10 cellular contexts compared by ENCODE assay signal in the genomic region with DNA sequence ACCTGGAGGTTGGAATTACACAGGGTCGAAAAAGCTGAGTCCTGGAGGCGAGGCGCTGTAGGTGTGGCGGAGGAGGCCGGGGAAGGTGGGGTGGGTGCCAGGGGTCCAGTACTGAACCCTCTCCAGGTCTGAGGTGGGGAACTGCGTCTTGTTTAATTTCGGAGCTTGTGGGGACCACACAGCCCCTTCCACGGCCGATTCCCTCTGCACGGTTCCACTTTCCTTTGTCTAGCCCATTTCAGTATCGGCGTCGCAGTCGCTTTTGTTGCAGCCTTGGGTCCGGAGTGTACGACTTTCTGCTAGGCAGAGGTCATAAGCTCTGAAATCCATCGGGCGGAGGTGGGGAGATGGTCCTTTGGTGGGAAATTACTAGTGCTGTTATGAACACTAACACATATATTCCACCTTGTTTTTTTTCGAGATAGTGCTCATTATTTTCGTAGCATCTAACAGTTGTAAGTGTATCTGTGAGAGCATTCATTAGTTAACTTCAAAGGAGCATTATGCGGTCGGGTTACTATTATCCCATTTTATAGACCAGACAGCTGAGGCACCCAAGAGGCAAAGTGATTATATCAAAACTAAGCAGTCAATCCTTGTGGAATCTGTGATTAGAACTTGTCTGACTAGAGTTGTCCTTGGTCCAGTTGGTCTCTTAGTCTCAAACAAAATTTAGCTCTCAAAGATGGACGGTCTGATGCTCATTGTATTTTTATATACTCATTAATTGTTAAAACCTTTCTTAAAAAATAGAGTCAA. TPM values are rescaled to one million over a fixed set of nuclear protein-coding genes. Genes with fewer than 3 reads are reported as not detected.
A peak's percentile ranks its signal among the peaks of the same experiment; 100 is the strongest.
DNase-seq lines count a peak whose midpoint lies in the region; ATAC-seq and TF ChIP-seq lines count a peak whose summit lies in the region.
"Had no signal": no experiment of that assay in that cellular context is flagged by ENCODE, and none has a peak within 500 bp of the region (broad histone marks: within the 10 kb centered on the region; RNA-seq: fewer than 3 reads in every experiment).

No MANE protein-coding gene starts in this region.

- ATAC-seq in SK-N-SH treated with all-trans-retinoic acid at 6 μM for 48 hours (no peak), left lung (peak; percentile 50), HG03439 (IDR thresholded peaks at IDR 0.05; ENCODE audit: unreplicated experiment) (no peak)

- no peaks in the 10 kb centered on the region for H3K9me3 ChIP-seq in SK-N-SH
- H3K9me3 ChIP-seq in breast epithelium = no peaks in the 10 kb centered on the region
- H3K9me3 ChIP-seq in left lung = no peaks in the 10 kb centered on the region
- H3K9me3 ChIP-seq in thymus (ENCODE audit: control insufficient read depth) = no peaks in the 10 kb centered on the region

- peaks cover 52% of the 10 kb centered on the region for H3K27me3 ChIP-seq in SK-N-SH (ENCODE audit: insufficient read depth)
- no peaks in the 10 kb centered on the region for H3K27me3 ChIP-seq in breast epithelium
- H3K27me3 ChIP-seq in left lung = peaks cover 4 to 45% of the 10 kb centered on the region in 2 donors
- H3K27me3 ChIP-seq in thymus (ENCODE audit: control insufficient read depth, insufficient read depth) = peaks cover 21% of the 10 kb centered on the region

- no peak for TF ChIP-seq POLR2A in breast epithelium (IDR thresholded peaks at IDR 0.05)

- peaks cover 0 to 4% of the 10 kb centered on the region in 2 experiments; a peak in 1 of 4 replicates for H3K4me1 ChIP-seq in SK-N-SH (ENCODE audit: control insufficient read depth in 1 of 2, insufficient read depth in 2 of 2, low read depth in 1 of 2, low read length in 1 of 2)
- H3K4me1 ChIP-seq in breast epithelium = no peaks in the 10 kb centered on the region
- peaks cover 0 to 3% of the 10 kb centered on the region in 2 donors for H3K4me1 ChIP-seq in left lung
- no peaks in the 10 kb centered on the region for H3K4me1 ChIP-seq in thymus (ENCODE audit: control insufficient read depth, insufficient read depth, low read length)

- H3F3A ChIP-seq in SK-N-SH (replicated peaks; ENCODE audit: insufficient read depth) = no peaks in the 10 kb centered on the region

- DNase-seq in SK-N-SH (no peak), breast epithelium (ENCODE audit: low spot score in 2 of 2) (peak in 1 of 2 donors; percentile 18), left lung (no peak), T-helper 9 cell (no peak), NCI-H1694 treated with DMSO at 0.1 percent for 48 hours (lab: John Stamatoyannopoulos, UW) (no peak)
- DNase-seq: DND-41 had no signal

- peak overlapping the region; percentile 72 for H3K4me2 ChIP-seq in SK-N-SH

- H3K4me3 ChIP-seq in SK-N-SH (ENCODE audit: low read depth in 2 of 2, low read length in 1 of 2) (peak overlapping the region; percentile 45 to 58), breast epithelium (peak overlapping the region; percentile 74 to 83 (median 81)), left lung (peak overlapping the region; percentile 46 to 56), thymus (ENCODE audit: low read length) (peak overlapping the region; percentile 38)

- intact Hi-C loops in breast epithelium (cut with DNase I; ENCODE audit: low total_unique reads) = no loop called here
- intact Hi-C loops in left lung (cut with DNase I) = no loop called here

- no peak for TF ChIP-seq CTCF in SK-N-SH (IDR thresholded peaks at IDR 0.05)
- TF ChIP-seq CTCF in breast epithelium (IDR thresholded peaks at IDR 0.05) = no peak
- TF ChIP-seq CTCF in left lung (IDR thresholded peaks at IDR 0.05) = no peak

- H4K20me1 ChIP-seq in SK-N-SH (ENCODE audit: insufficient read depth) = no peaks in the 10 kb centered on the region

- no peak for TF ChIP-seq RAD21 in SK-N-SH (IDR thresholded peaks at IDR 0.05; ENCODE audit: low read length)

- H3K36me3 ChIP-seq in SK-N-SH (replicated peaks in 1 of 2; ENCODE audit: control insufficient read depth in 1 of 2, insufficient read depth in 2 of 2, low read length in 1 of 2) = no peaks in the 10 kb centered on the region
- no peaks in the 10 kb centered on the region for H3K36me3 ChIP-seq in breast epithelium
- H3K36me3 ChIP-seq in left lung = no peaks in the 10 kb centered on the region
- no peaks in the 10 kb centered on the region for H3K36me3 ChIP-seq in thymus (ENCODE audit: control insufficient read depth, insufficient read depth)

- no peaks in the 10 kb centered on the region for H3K9me2 ChIP-seq in SK-N-SH

- WGBS in SK-N-SH (ENCODE audit: low lambda C conversion rate) = 22% methylated on average over 21 of the region's 23 CpGs
- 25% methylated on average over 23 of the region's 23 CpGs for WGBS in thymus

- POLR2A ChIA-PET in SK-N-SH (lab: Yijun Ruan, JAX) = no interaction called here

- CTCF ChIA-PET in SK-N-SH (lab: Yijun Ruan, JAX) = no interaction called here

- no peak for TF ChIP-seq EP300 in SK-N-SH (IDR thresholded peaks at IDR 0.05; ENCODE audit: borderline replicate concordance in 1 of 2, low read depth in 1 of 2, low read length in 1 of 2)

- H3K27ac ChIP-seq in SK-N-SH (ENCODE audit: low read depth in 2 of 2, low read length in 1 of 2) = no peak overlapping the region
- peak overlapping the region; percentile 85 to 86 for H3K27ac ChIP-seq in breast epithelium
- peak overlapping the region; percentile 75 to 79 for H3K27ac ChIP-seq in left lung
- H3K27ac ChIP-seq in thymus (ENCODE audit: low read depth) = no peak overlapping the region

- 0 out of 2 replicates have a peak overlapping the region, but pooled peaks have one; percentile 73 for H2AFZ ChIP-seq in SK-N-SH (ENCODE audit: low read depth)

- no peaks in the 10 kb centered on the region for H3K79me2 ChIP-seq in SK-N-SH (ENCODE audit: insufficient read depth)

- no peak overlapping the region for H3K9ac ChIP-seq in SK-N-SH

TF ChIP-seq in SK-N-SH, 30 proteins besides CTCF, POLR2A, EP300 and RAD21:
- TF ChIP-seq ELF1 (IDR thresholded peaks at IDR 0.05) (no peak), EZH2phosphoT487 (IDR thresholded peaks at IDR 0.05; ENCODE audit: borderline replicate concordance, low read depth) (no peak), NRF1 (IDR thresholded peaks at IDR 0.05; ENCODE audit: low read depth, low read length) (no peak), CHD2 (IDR thresholded peaks at IDR 0.05; ENCODE audit: low read length, partially characterized antibody) (no peak)
- TF ChIP-seq, protein P1, sequence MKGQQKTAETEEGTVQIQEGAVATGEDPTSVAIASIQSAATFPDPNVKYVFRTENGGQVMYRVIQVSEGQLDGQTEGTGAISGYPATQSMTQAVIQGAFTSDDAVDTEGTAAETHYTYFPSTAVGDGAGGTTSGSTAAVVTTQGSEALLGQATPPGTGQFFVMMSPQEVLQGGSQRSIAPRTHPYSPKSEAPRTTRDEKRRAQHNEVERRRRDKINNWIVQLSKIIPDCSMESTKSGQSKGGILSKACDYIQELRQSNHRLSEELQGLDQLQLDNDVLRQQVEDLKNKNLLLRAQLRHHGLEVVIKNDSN (IDR thresholded peaks at IDR 0.05; ENCODE audit: borderline replicate concordance, low read depth) = no peak
- TF ChIP-seq, protein P2, sequence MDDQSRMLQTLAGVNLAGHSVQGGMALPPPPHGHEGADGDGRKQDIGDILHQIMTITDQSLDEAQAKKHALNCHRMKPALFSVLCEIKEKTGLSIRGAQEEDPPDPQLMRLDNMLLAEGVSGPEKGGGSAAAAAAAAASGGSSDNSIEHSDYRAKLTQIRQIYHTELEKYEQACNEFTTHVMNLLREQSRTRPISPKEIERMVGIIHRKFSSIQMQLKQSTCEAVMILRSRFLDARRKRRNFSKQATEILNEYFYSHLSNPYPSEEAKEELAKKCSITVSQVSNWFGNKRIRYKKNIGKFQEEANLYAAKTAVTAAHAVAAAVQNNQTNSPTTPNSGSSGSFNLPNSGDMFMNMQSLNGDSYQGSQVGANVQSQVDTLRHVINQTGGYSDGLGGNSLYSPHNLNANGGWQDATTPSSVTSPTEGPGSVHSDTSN (IDR thresholded peaks at IDR 0.05) = no peak

TF ChIP-seq in SK-N-SH treated with all-trans-retinoic acid at 6 μM for 48 hours, 23 proteins besides CTCF, POLR2A, EP300 and RAD21:
- no peak for TF ChIP-seq ARNTL (CRISPR knock-in tag; IDR thresholded peaks at IDR 0.05; ENCODE audit: borderline replicate concordance, low read depth)
- TF ChIP-seq SNAI2 (CRISPR knock-in tag; IDR thresholded peaks at IDR 0.05) = no peak
- TF ChIP-seq ZFP3 (CRISPR knock-in tag; IDR thresholded peaks at IDR 0.05) = no peak
- no peak for TF ChIP-seq PPARA (CRISPR knock-in tag; IDR thresholded peaks at IDR 0.05; ENCODE audit: borderline replicate concordance)

RNA-seq across cellular contexts. Expression of a gene that starts 0.7 kb away (rescaled TPM):
- 0.02 and 0.05 TPM in 2 replicates for polyA plus RNA-seq in SK-N-SH (2012; rRNA removed)
- 0.04 and 0.05 TPM in 2 replicates for polyA plus RNA-seq in SK-N-SH (2012; cell fraction: cytosol; rRNA removed)
- polyA plus RNA-seq in SK-N-SH (2012; cell fraction: nucleus; rRNA removed) = 0.11 and 0.14 TPM in 2 replicates
- 10 to 100 TPM; 14.4 to 22.7 (median 16.2) TPM for total RNA-seq in breast epithelium
- 10 to 100 TPM; 12.4 to 14.6 TPM for total RNA-seq in left lung
- polyA plus RNA-seq in thymus = 1.8 TPM
- total RNA-seq: T-helper 1 cell treated with Interleukin-12 subunit alpha and Interleukin-12 subunit beta and Interleukin-4 antibody, amounts not matched to agents 30 ng/mL and 1 ng/mL, for 36 hours had no signal

Comparison
In these comparisons a context has a peak if more than half of its experiments do, and no peak if none do; other contexts are left out.
1. H3K27ac ChIP-seq: peak in breast epithelium (2 of 2) and left lung (2 of 2); none in SK-N-SH (0 of 2) and thymus (single experiment).
2. Peak in every context shown above with its lines, with median percentiles within 50 percentile points of each other: H3K4me3 ChIP-seq.